Comparison of ENCODE assay signal across 27 cellular contexts in genomic region chr2:18961991-18962421, GRCh38.
DNase-seq lines count a peak whose midpoint lies in the region; ATAC-seq, FAIRE-seq and TF ChIP-seq lines count a peak whose summit lies in the region.
"Had no signal": no experiment of that assay in that cellular context is flagged by ENCODE, and none has a peak within 500 bp of the region (broad histone marks: within the 10 kb centered on the region; RNA-seq: fewer than 3 reads in every experiment).

No MANE protein-coding gene starts in this region.

- H3K4me3 ChIP-seq in GM23338 (no peak overlapping the region), kidney (ENCODE audit: low read length in 2 of 2) (no peak overlapping the region), testis (peak overlapping the region in 1 of 2 donors; percentile 24), coronary artery (no peak overlapping the region)
- H3K4me3 ChIP-seq: A549; BLaER1 treated with 17β-estradiol and CSF1 and Interleukin-3, amounts not matched to agents 10 nM and 100 nM; K562; PC-9 had no signal

- H3K27ac ChIP-seq in GM23338 (ENCODE audit: low read depth) (no peak overlapping the region), kidney (ENCODE audit: low read depth in 2 of 2, low read length in 2 of 2) (no peak overlapping the region), testis (peak overlapping the region; percentile 68 to 76), coronary artery (no peak overlapping the region), caudate nucleus (ENCODE audit: low read depth, low read length) (no peak overlapping the region)
- H3K27ac ChIP-seq: A549; BLaER1 treated with 17β-estradiol and CSF1 and Interleukin-3, amounts not matched to agents 10 nM and 100 nM; PC-9 had no signal

- 38 to 39% methylated on average over 14 of the region's 14 CpGs for WGBS in testis, 2 donors

- intact Hi-C loops in kidney (cut with DNase I) (no loop called here), testis (cut with DNase I; ENCODE audit: low total_unique reads) (no loop called here)

- H3K36me3 Mint-ChIP-seq in GM23338 (ENCODE audit: low read depth): no peaks in the 10 kb centered on the region

- H3K27me3 ChIP-seq in GM23338 (ENCODE audit: insufficient read depth): no peaks in the 10 kb centered on the region
- no peaks in the 10 kb centered on the region for H3K27me3 ChIP-seq in testis
- H3K27me3 ChIP-seq: BLaER1 treated with 17β-estradiol and CSF1 and Interleukin-3, amounts not matched to agents 10 nM and 100 nM had no signal

- no peak overlapping the region for H3K27ac Mint-ChIP-seq in GM23338
- H3K27ac Mint-ChIP-seq: CD4-positive, alpha-beta memory T cell had no signal

- 0 out of 2 replicates have a peak, but pooled peaks cover 3% of the 10 kb centered on the region for H3K9me2 ChIP-seq in GM23338 (ENCODE audit: insufficient read depth)

- no peaks in the 10 kb centered on the region for H3K4me1 Mint-ChIP-seq in GM23338
- H3K4me1 Mint-ChIP-seq: CD4-positive, alpha-beta memory T cell had no signal

- H4K20me1 ChIP-seq in GM23338 (replicated peaks; ENCODE audit: insufficient read depth): no peaks in the 10 kb centered on the region
- H4K20me1 ChIP-seq: BLaER1 treated with 17β-estradiol and CSF1 and Interleukin-3, amounts not matched to agents 10 nM and 100 nM had no signal

- DNase-seq in GM23338 (ENCODE audit: low spot score): no peak
- peak; percentile 87 for DNase-seq in amniotic epithelial cell (ENCODE audit: low read depth)
- DNase-seq in kidney: peak; percentile 54
- peak; percentile 73 for DNase-seq in testis
- DNase-seq in coronary artery (ENCODE audit: low spot score): no peak
- no peak for DNase-seq in caudate nucleus (lab: John Stamatoyannopoulos, UW)
- no peak for DNase-seq in DMS53 (lab: John Stamatoyannopoulos, UW)
- DNase-seq: AML-193; Caco-2; CD4-positive, alpha-beta memory T cell; DMS79; EL; GDM1; HCEC 1CT; MV-4-11; NCI-H1105 treated with DMSO at 0.1 percent for 48 hours; NCI-H2029; NCI-H446; NCI-H526 treated with DMSO at 0.1 percent for 48 hours; PC-9; SHP77 had no signal

- no peaks in the 10 kb centered on the region for H3F3A ChIP-seq in GM23338 (replicated peaks; ENCODE audit: low read depth)

- H3K4me2 ChIP-seq in GM23338: no peak overlapping the region
- H3K4me2 ChIP-seq: A549; BLaER1 treated with 17β-estradiol and CSF1 and Interleukin-3, amounts not matched to agents 10 nM and 100 nM; PC-9 had no signal

- H3K36me3 ChIP-seq in GM23338 (ENCODE audit: insufficient read depth) (no peaks in the 10 kb centered on the region), kidney (ENCODE audit: control insufficient read depth in 1 of 2, insufficient read depth in 2 of 2, low read length in 2 of 2) (no peaks in the 10 kb centered on the region), testis (ENCODE audit: low read depth, missing control alignments) (no peaks in the 10 kb centered on the region)
- H3K36me3 ChIP-seq: BLaER1 treated with 17β-estradiol and CSF1 and Interleukin-3, amounts not matched to agents 10 nM and 100 nM had no signal

- H3K9ac ChIP-seq in kidney (ENCODE audit: low read length in 2 of 2): no peak overlapping the region
- H3K9ac ChIP-seq: BLaER1 treated with 17β-estradiol and CSF1 and Interleukin-3, amounts not matched to agents 10 nM and 100 nM had no signal

- no peaks in the 10 kb centered on the region for H3K9me3 Mint-ChIP-seq in GM23338

- 0 out of 2 replicates have a peak overlapping the region, but pooled peaks have one; percentile 9 for H2AFZ ChIP-seq in GM23338
- H2AFZ ChIP-seq: PC-9 had no signal

- no peaks in the 10 kb centered on the region for H3K79me2 ChIP-seq in GM23338 (replicated peaks; ENCODE audit: insufficient read depth)

- ATAC-seq in GM23338: no peak
- ATAC-seq: A549, K562 had no signal

- no peak overlapping the region for H3K4me3 Mint-ChIP-seq in GM23338
- H3K4me3 Mint-ChIP-seq: CD4-positive, alpha-beta memory T cell had no signal

- H3K4me1 ChIP-seq in GM23338 (ENCODE audit: insufficient read depth) (no peaks in the 10 kb centered on the region), kidney (ENCODE audit: control insufficient read depth in 1 of 2, insufficient read depth in 1 of 2, low read depth in 1 of 2, low read length in 2 of 2) (no peaks in the 10 kb centered on the region), testis (peaks cover 15% of the 10 kb centered on the region)
- H3K4me1 ChIP-seq: A549; BLaER1 treated with 17β-estradiol and CSF1 and Interleukin-3, amounts not matched to agents 10 nM and 100 nM; Caco-2 had no signal

- H3K9me3 ChIP-seq in kidney (ENCODE audit: control insufficient read depth in 1 of 2, low read length in 2 of 2) (no peaks in the 10 kb centered on the region), testis (no peaks in the 10 kb centered on the region)
- H3K9me3 ChIP-seq: A549, Caco-2 had no signal

- H3K27me3 Mint-ChIP-seq in GM23338 (ENCODE audit: insufficient read depth, low read depth, poor library complexity): no peaks in the 10 kb centered on the region
- H3K27me3 Mint-ChIP-seq: CD4-positive, alpha-beta memory T cell had no signal

- no peak for FAIRE-seq in kidney (lab: Jason Lieb, UNC)
- FAIRE-seq: A549, GM12891, H1, HTR-8/SVneo, K562 had no signal

- no peak for TF ChIP-seq CTCF in GM23338 (conservative IDR thresholded peaks at IDR 0.05; ENCODE audit: low read depth in 2 of 2)
- no peak for TF ChIP-seq CTCF in kidney (IDR thresholded peaks at IDR 0.05; ENCODE audit: borderline replicate concordance, extremely low read depth, insufficient read depth)
- no peak for TF ChIP-seq CTCF in testis (IDR thresholded peaks at IDR 0.05)
- no peak for TF ChIP-seq CTCF in coronary artery (IDR thresholded peaks at IDR 0.05)

- TF ChIP-seq POLR2A in testis (IDR thresholded peaks at IDR 0.05): no peak

TF ChIP-seq in GM23338, 12 proteins besides CTCF, POLR2A, EP300 and RAD21 (continues in another document):
- no peak for TF ChIP-seq ZNF331 (CRISPR knock-in tag; IDR thresholded peaks at IDR 0.05; ENCODE audit: low read depth)
- TF ChIP-seq EZH2phosphoT487 (IDR thresholded peaks at IDR 0.05; ENCODE audit: unreplicated experiment): no peak
- TF ChIP-seq REST (IDR thresholded peaks at IDR 0.05; ENCODE audit: unreplicated experiment): no peak
- TF ChIP-seq POLR2AphosphoS5 (IDR thresholded peaks at IDR 0.05; ENCODE audit: low read depth): no peak
- no peak for TF ChIP-seq ZNF114 (CRISPR knock-in tag; IDR thresholded peaks at IDR 0.05)
- no peak for TF ChIP-seq JUNB (IDR thresholded peaks at IDR 0.05; ENCODE audit: unreplicated experiment)
- TF ChIP-seq STAT1 (IDR thresholded peaks at IDR 0.05; ENCODE audit: unreplicated experiment): no peak
- TF ChIP-seq NANOG (IDR thresholded peaks at IDR 0.05; ENCODE audit: borderline replicate concordance): no peak
- no peak for TF ChIP-seq ETS1 (IDR thresholded peaks at IDR 0.05)

Comparison
In these comparisons a context has a peak if more than half of its experiments do, and no peak if none do; other contexts are left out.
1. DNase-seq: peak in amniotic epithelial cell (single experiment), kidney (single experiment) and testis (single experiment); none in GM23338 (single experiment), coronary artery (single experiment), caudate nucleus (0 of 61) and DMS53 (single experiment).
2. H3K27ac ChIP-seq: peak in testis (2 of 2); none in GM23338 (single experiment), kidney (0 of 2), coronary artery (0 of 2) and caudate nucleus (single experiment).